In genomic region chr19:13151605-13152355, GRCh38 we compare ENCODE assay signal across 1 cellular context.
TF ChIP-seq lines count a peak whose summit lies in the region.

No MANE protein-coding gene starts in this region.

TF ChIP-seq in HepG2, 621 proteins besides CTCF, POLR2A, EP300 and RAD21 (continued from another document and continues in another):
- TF ChIP-seq MZF1 (CRISPR knock-in tag; IDR thresholded peaks at IDR 0.05; ENCODE audit: borderline replicate concordance) (no peak), HES4 (CRISPR knock-in tag; IDR thresholded peaks at IDR 0.05; ENCODE audit: borderline replicate concordance) (no peak), ZKSCAN8 (CRISPR knock-in tag; IDR thresholded peaks at IDR 0.05; ENCODE audit: borderline replicate concordance) (no peak), CENPBD1 (CRISPR knock-in tag; IDR thresholded peaks at IDR 0.05; ENCODE audit: borderline replicate concordance, low read depth) (no peak), ZNF607 (CRISPR knock-in tag; IDR thresholded peaks at IDR 0.05; ENCODE audit: borderline replicate concordance) (peak; percentile 87), SIN3B (IDR thresholded peaks at IDR 0.05; ENCODE audit: low read length) (no peak), ZBTB38 (CRISPR knock-in tag; IDR thresholded peaks at IDR 0.05) (no peak), KLF9 (CRISPR knock-in tag; IDR thresholded peaks at IDR 0.05; ENCODE audit: low read depth) (no peak), RARG (CRISPR knock-in tag; IDR thresholded peaks at IDR 0.05; ENCODE audit: low read depth) (no peak), SOX5 (CRISPR knock-in tag; IDR thresholded peaks at IDR 0.05; ENCODE audit: borderline replicate concordance) (peak; percentile 39; the same call in 1 of the 2 replicates), ZNF367 (CRISPR knock-in tag; IDR thresholded peaks at IDR 0.05; ENCODE audit: borderline replicate concordance) (peak; percentile 25; the same call in 1 of the 2 replicates), RFX3 (CRISPR knock-in tag; IDR thresholded peaks at IDR 0.05) (no peak), ZBTB39 (CRISPR knock-in tag; IDR thresholded peaks at IDR 0.05) (no peak), STAG1 (CRISPR knock-in tag; IDR thresholded peaks at IDR 0.05) (no peak; the same call in 1 of the 2 replicates), POLR2AphosphoS5 (IDR thresholded peaks at IDR 0.05; ENCODE audit: low read depth, low read length) (peak; percentile 93), TERF1 (CRISPR knock-in tag; IDR thresholded peaks at IDR 0.05) (no peak), ZBTB8A (CRISPR knock-in tag; IDR thresholded peaks at IDR 0.05; ENCODE audit: borderline replicate concordance, low read depth) (no peak), ZC3H13 (CRISPR knock-in tag; IDR thresholded peaks at IDR 0.05) (peak; percentile 73), IKZF1 (IDR thresholded peaks at IDR 0.05) (no peak), ZNF136 (CRISPR knock-in tag; IDR thresholded peaks at IDR 0.05; ENCODE audit: low read depth) (peak; percentile 25; the same call in 1 of the 2 replicates), MIER2 (CRISPR knock-in tag; IDR thresholded peaks at IDR 0.05) (no peak), FIP1L1 (IDR thresholded peaks at IDR 0.05; ENCODE audit: borderline replicate concordance, insufficient read depth, low read depth, low read length) (no peak), ZBTB7A (CRISPR knock-in tag; IDR thresholded peaks at IDR 0.05) (peak; percentile 52; the same call in 1 of the 2 replicates), FOXP1 (IDR thresholded peaks at IDR 0.05) (no peak), FOXP1 (CRISPR knock-in tag; IDR thresholded peaks at IDR 0.05) (no peak), PREB (CRISPR knock-in tag; IDR thresholded peaks at IDR 0.05) (no peak), ZNF574 (CRISPR knock-in tag; IDR thresholded peaks at IDR 0.05) (peak; percentile 97), DNMT3B (CRISPR knock-in tag; conservative IDR thresholded peaks at IDR 0.05) (no peak), HNF4A (CRISPR knock-in tag; IDR thresholded peaks at IDR 0.05) (0 out of 2 replicates have a peak, but pooled peaks have one; percentile 7), KMT2A (CRISPR knock-in tag; IDR thresholded peaks at IDR 0.05) (0 out of 2 replicates have a peak, but pooled peaks have one; percentile 22), PCBP1 (IDR thresholded peaks at IDR 0.05; ENCODE audit: borderline replicate concordance, low read depth, low read length) (no peak), MED13 (CRISPR knock-in tag; IDR thresholded peaks at IDR 0.05) (0 out of 2 replicates have a peak, but pooled peaks have one; percentile 49), NFATC3 (CRISPR knock-in tag; IDR thresholded peaks at IDR 0.05) (no peak), GATAD2A (CRISPR knock-in tag; IDR thresholded peaks at IDR 0.05) (no peak), CEBPZ (IDR thresholded peaks at IDR 0.05; ENCODE audit: low read length) (no peak), SRSF1 (optimal IDR thresholded peaks at IDR 0.05; ENCODE audit: low read depth, low read length) (no peak)
- TF ChIP-seq, protein P1, sequence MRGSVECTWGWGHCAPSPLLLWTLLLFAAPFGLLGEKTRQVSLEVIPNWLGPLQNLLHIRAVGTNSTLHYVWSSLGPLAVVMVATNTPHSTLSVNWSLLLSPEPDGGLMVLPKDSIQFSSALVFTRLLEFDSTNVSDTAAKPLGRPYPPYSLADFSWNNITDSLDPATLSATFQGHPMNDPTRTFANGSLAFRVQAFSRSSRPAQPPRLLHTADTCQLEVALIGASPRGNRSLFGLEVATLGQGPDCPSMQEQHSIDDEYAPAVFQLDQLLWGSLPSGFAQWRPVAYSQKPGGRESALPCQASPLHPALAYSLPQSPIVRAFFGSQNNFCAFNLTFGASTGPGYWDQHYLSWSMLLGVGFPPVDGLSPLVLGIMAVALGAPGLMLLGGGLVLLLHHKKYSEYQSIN (CRISPR knock-in tag; IDR thresholded peaks at IDR 0.05; ENCODE audit: borderline replicate concordance), result no peak
- TF ChIP-seq, protein P2, sequence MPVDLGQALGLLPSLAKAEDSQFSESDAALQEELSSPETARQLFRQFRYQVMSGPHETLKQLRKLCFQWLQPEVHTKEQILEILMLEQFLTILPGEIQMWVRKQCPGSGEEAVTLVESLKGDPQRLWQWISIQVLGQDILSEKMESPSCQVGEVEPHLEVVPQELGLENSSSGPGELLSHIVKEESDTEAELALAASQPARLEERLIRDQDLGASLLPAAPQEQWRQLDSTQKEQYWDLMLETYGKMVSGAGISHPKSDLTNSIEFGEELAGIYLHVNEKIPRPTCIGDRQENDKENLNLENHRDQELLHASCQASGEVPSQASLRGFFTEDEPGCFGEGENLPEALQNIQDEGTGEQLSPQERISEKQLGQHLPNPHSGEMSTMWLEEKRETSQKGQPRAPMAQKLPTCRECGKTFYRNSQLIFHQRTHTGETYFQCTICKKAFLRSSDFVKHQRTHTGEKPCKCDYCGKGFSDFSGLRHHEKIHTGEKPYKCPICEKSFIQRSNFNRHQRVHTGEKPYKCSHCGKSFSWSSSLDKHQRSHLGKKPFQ (CRISPR knock-in tag; IDR thresholded peaks at IDR 0.05; ENCODE audit: insufficient replicate concordance), result peak; percentile 78
- TF ChIP-seq, protein P3, sequence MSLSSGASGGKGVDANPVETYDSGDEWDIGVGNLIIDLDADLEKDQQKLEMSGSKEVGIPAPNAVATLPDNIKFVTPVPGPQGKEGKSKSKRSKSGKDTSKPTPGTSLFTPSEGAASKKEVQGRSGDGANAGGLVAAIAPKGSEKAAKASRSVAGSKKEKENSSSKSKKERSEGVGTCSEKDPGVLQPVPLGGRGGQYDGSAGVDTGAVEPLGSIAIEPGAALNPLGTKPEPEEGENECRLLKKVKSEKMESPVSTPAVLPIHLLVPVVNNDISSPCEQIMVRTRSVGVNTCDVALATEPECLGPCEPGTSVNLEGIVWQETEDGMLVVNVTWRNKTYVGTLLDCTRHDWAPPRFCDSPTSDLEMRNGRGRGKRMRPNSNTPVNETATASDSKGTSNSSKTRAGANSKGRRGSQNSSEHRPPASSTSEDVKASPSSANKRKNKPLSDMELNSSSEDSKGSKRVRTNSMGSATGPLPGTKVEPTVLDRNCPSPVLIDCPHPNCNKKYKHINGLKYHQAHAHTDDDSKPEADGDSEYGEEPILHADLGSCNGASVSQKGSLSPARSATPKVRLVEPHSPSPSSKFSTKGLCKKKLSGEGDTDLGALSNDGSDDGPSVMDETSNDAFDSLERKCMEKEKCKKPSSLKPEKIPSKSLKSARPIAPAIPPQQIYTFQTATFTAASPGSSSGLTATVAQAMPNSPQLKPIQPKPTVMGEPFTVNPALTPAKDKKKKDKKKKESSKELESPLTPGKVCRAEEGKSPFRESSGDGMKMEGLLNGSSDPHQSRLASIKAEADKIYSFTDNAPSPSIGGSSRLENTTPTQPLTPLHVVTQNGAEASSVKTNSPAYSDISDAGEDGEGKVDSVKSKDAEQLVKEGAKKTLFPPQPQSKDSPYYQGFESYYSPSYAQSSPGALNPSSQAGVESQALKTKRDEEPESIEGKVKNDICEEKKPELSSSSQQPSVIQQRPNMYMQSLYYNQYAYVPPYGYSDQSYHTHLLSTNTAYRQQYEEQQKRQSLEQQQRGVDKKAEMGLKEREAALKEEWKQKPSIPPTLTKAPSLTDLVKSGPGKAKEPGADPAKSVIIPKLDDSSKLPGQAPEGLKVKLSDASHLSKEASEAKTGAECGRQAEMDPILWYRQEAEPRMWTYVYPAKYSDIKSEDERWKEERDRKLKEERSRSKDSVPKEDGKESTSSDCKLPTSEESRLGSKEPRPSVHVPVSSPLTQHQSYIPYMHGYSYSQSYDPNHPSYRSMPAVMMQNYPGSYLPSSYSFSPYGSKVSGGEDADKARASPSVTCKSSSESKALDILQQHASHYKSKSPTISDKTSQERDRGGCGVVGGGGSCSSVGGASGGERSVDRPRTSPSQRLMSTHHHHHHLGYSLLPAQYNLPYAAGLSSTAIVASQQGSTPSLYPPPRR (CRISPR knock-in tag; IDR thresholded peaks at IDR 0.05; ENCODE audit: borderline replicate concordance), result 0 out of 2 replicates have a peak, but pooled peaks have one; percentile 33
- TF ChIP-seq, protein P4, sequence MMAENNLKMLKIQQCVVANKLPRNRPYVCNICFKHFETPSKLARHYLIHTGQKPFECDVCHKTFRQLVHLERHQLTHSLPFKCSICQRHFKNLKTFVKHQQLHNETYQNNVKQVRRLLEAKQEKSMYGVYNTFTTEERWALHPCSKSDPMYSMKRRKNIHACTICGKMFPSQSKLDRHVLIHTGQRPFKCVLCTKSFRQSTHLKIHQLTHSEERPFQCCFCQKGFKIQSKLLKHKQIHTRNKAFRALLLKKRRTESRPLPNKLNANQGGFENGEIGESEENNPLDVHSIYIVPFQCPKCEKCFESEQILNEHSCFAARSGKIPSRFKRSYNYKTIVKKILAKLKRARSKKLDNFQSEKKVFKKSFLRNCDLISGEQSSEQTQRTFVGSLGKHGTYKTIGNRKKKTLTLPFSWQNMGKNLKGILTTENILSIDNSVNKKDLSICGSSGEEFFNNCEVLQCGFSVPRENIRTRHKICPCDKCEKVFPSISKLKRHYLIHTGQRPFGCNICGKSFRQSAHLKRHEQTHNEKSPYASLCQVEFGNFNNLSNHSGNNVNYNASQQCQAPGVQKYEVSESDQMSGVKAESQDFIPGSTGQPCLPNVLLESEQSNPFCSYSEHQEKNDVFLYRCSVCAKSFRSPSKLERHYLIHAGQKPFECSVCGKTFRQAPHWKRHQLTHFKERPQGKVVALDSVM (CRISPR knock-in tag; IDR thresholded peaks at IDR 0.05), result no peak; the same call in none of the 2 replicates
